In the genomic region with DNA sequence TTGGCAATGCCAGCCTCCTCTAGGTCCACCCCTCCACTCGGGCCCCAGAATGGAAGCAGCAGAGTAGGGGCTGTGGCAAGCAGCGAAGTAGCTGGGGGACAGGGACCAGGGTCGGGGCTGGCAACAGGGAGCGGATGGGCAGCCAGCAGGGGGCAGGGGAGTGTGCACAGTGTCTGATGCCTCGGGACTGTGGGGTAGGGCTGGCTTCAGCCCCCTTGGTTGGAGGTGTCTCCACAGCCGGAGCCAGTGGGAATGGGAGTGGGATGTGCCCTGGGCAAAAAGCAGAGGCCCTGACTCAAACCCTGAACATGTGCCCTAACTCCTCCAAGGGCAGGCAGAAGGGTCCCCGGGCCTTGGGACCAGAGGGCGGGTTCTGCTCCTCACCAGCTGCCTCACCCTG, we compare ENCODE assay signal across 1 cellular context.
TF ChIP-seq lines count a peak whose summit lies in the region.

No MANE protein-coding gene starts in this region.

TF ChIP-seq in HepG2, 621 proteins besides CTCF, POLR2A, EP300 and RAD21:
- TF ChIP-seq NRL (CRISPR knock-in tag; IDR thresholded peaks at IDR 0.05; ENCODE audit: borderline replicate concordance) = no peak
- 0 out of 2 replicates have a peak, but pooled peaks have one; percentile 32 for TF ChIP-seq HNRNPL (IDR thresholded peaks at IDR 0.05; ENCODE audit: low read depth, low read length)
- peak; percentile 54 for TF ChIP-seq STAG1 (CRISPR knock-in tag; IDR thresholded peaks at IDR 0.05)
- TF ChIP-seq MIER2 (CRISPR knock-in tag; IDR thresholded peaks at IDR 0.05) = no peak
- no peak for TF ChIP-seq NR2F2 (IDR thresholded peaks at IDR 0.05; ENCODE audit: borderline replicate concordance, low read depth)
